In the genomic region with DNA sequence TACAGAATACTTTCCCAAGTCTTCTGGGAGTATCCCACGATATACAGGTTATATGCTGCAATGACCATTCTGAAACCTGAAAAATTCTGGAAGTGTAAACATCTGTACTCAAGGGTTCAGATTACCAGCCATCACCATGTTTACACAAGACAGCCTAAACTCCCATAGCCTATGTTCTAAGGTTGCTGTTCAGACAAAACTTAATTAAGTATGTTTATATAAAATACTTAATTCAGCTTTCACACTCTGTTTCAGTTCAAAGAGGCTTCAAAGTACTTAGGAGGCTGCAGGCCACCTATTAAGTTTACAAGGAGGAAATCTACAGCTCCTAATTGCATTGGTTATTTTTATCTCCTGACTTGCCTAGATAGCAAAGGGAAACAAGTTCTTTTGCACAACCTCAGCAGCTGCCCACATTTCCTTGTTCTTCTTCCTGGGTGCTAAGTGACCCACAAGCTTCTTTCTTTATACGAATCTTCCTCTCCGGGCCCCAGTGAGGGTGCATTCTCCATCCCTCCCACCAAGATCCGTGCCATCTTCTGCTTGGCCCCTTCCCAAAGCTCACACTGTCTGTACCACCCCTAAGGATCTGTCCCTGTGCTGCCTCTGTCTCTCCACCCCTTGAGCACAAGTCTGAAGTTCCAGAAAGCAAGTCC, we compare ENCODE assay signal across 9 cellular contexts. TPM values are rescaled to one million over a fixed set of nuclear protein-coding genes. Genes with fewer than 3 reads are reported as not detected.
DNase-seq lines count a peak whose midpoint lies in the region; ATAC-seq, FAIRE-seq and TF ChIP-seq lines count a peak whose summit lies in the region.
"Had no signal": no experiment of that assay in that cellular context is flagged by ENCODE, and none has a peak within 500 bp of the region (broad histone marks: within the 10 kb centered on the region; RNA-seq: fewer than 3 reads in every experiment).

No MANE protein-coding gene starts in this region.

- CTCF ChIA-PET in CD8-positive, alpha-beta T cell (lab: Charles Lee) = interaction anchor here (0.7 to 2.2 kb wide), 4 partner anchors 51 to 188 kb away, joined by 3 to 9 read pairs (median 4); a partner anchor contains a TSS
- CTCF ChIA-PET in mammary epithelial cell (lab: Charles Lee; ENCODE audit: low non-redundant PET) (no interaction called here), HEK293T (lab: Yijun Ruan, JAX) (interaction anchor here (1.1 kb wide), 1 partner anchor 14 kb away, joined by 3 read pairs; no protein-coding TSS in a partner anchor)

- no peak overlapping the region for H3K9ac ChIP-seq in mammary epithelial cell (ENCODE audit: insufficient read depth, low read length)

- H3K27ac ChIP-seq in CD8-positive, alpha-beta T cell (ENCODE audit: low read depth, low read length) = no peak overlapping the region
- peak overlapping the region; percentile 4 for H3K27ac ChIP-seq in mammary epithelial cell (ENCODE audit: insufficient read depth, low read depth, low read length)

- no peaks in the 10 kb centered on the region for H3K9me3 ChIP-seq in CD8-positive, alpha-beta T cell (ENCODE audit: low read length)
- H3K9me3 ChIP-seq in mammary epithelial cell (replicated peaks; ENCODE audit: insufficient read depth, low read length) = no peaks in the 10 kb centered on the region

- H3K27ac Mint-ChIP-seq in CD8-positive, alpha-beta T cell = peak overlapping the region; percentile 97
- H3K27ac Mint-ChIP-seq in natural killer cell treated with Interleukin-12 subunit alpha and Interleukin-12 subunit beta and Interleukin-15 and Interleukin-18, amount 100 ng/mL, for 72 hours = peak overlapping the region; percentile 97 to 98

- 44% methylated on average over 4 of the region's 4 CpGs for WGBS in mammary epithelial cell (ENCODE audit: low coverage, missing lambda C conversion rate)

- H3K79me2 ChIP-seq in mammary epithelial cell (ENCODE audit: insufficient read depth, low read length) = peaks cover 68% of the 10 kb centered on the region

- peak overlapping the region; percentile 78 for H3K4me2 ChIP-seq in mammary epithelial cell (ENCODE audit: insufficient read depth, low read depth, low read length)

- no peaks in the 10 kb centered on the region for H3K27me3 ChIP-seq in CD8-positive, alpha-beta T cell (ENCODE audit: insufficient read depth, low read length)
- no peaks in the 10 kb centered on the region for H3K27me3 ChIP-seq in mammary epithelial cell (ENCODE audit: insufficient read depth, low read length)

- H3K36me3 ChIP-seq in CD8-positive, alpha-beta T cell (ENCODE audit: insufficient read depth, low read length) = no peaks in the 10 kb centered on the region
- no peaks in the 10 kb centered on the region for H3K36me3 ChIP-seq in mammary epithelial cell (ENCODE audit: insufficient read depth, low read length)

- no peak for DNase-seq in CD8-positive, alpha-beta T cell
- peak; percentile 38 for DNase-seq in Jurkat, Clone E6-1 (ENCODE audit: low read depth, low spot score)
- no peak for DNase-seq in mammary epithelial cell
- DNase-seq in natural killer cell treated with Interleukin-12 subunit alpha and Interleukin-12 subunit beta and Interleukin-15 and Interleukin-18, amount 100 ng/mL, for 72 hours (ENCODE audit: low spot score) = peak; percentile 45
- no peak for DNase-seq in NCI-H446 treated with DMSO at 0.1 percent for 48 hours (lab: John Stamatoyannopoulos, UW)
- DNase-seq in GDM1 (lab: John Stamatoyannopoulos, UW) = no peak
- DNase-seq in HTR-8/SVneo (ENCODE audit: insufficient read length, low spot score) = no peak
- no peak for DNase-seq in HEK293T (ENCODE audit: extremely low spot score)
- DNase-seq: NCI-H1694 had no signal

- H4K20me1 ChIP-seq in mammary epithelial cell (ENCODE audit: insufficient read depth, low read length) = peaks cover 2% of the 10 kb centered on the region

- FAIRE-seq in HTR-8/SVneo (lab: Jason Lieb, UNC) = no peak

- no peak overlapping the region for H2AFZ ChIP-seq in mammary epithelial cell (ENCODE audit: low read depth, low read length)

- in situ Hi-C loops in mammary epithelial cell (cut with MboI; ENCODE audit: low sequenced_read_pairs in 2 of 2) = no loop called here

- no TSS peak for BruUV-seq in mammary epithelial cell (replicated peaks; lab: Mats Ljungman, UMichigan)

- no peak for TF ChIP-seq CTCF in CD8-positive, alpha-beta T cell (IDR thresholded peaks at IDR 0.05)
- no peak for TF ChIP-seq CTCF in mammary epithelial cell (conservative IDR thresholded peaks at IDR 0.05 in 1 of 2, IDR thresholded peaks at IDR 0.05 in 1 of 2; ENCODE audit: extremely low read depth in 1 of 2, insufficient read depth in 1 of 2, low read depth in 1 of 2, low read length in 2 of 2)

- H3K4me1 Mint-ChIP-seq in CD8-positive, alpha-beta T cell (ENCODE audit: low read depth) = peaks cover 64% of the 10 kb centered on the region
- H3K4me1 Mint-ChIP-seq in natural killer cell treated with Interleukin-12 subunit alpha and Interleukin-12 subunit beta and Interleukin-15 and Interleukin-18, amount 100 ng/mL, for 72 hours (ENCODE audit: low read depth in 2 of 2) = peaks cover 49 to 50% of the 10 kb centered on the region in 2 donors

- H3K4me1 ChIP-seq in CD8-positive, alpha-beta T cell (ENCODE audit: insufficient read depth, low read length) = peaks cover 49% of the 10 kb centered on the region
- peaks cover 13% of the 10 kb centered on the region for H3K4me1 ChIP-seq in mammary epithelial cell (ENCODE audit: insufficient read depth, low read length)

- peak overlapping the region; percentile 96 for H3K4me3 Mint-ChIP-seq in CD8-positive, alpha-beta T cell
- peak overlapping the region; percentile 98 for H3K4me3 Mint-ChIP-seq in natural killer cell treated with Interleukin-12 subunit alpha and Interleukin-12 subunit beta and Interleukin-15 and Interleukin-18, amount 100 ng/mL, for 72 hours

- dilution Hi-C loops in mammary epithelial cell (cut with HindIII; ENCODE audit: low sequenced_read_pairs) = loop anchor here (5.0 kb wide), 1 partner anchor 83 kb away; no protein-coding TSS in a partner anchor

- peak overlapping the region; percentile 96 for H3K4me3 ChIP-seq in CD8-positive, alpha-beta T cell (ENCODE audit: low read depth, low read length)
- peak overlapping the region; percentile 8 for H3K4me3 ChIP-seq in Jurkat, Clone E6-1 (ENCODE audit: low read length)
- H3K4me3 ChIP-seq in mammary epithelial cell (replicated peaks in 1 of 3; ENCODE audit: insufficient read depth in 1 of 3, low read depth in 2 of 3, low read length in 3 of 3) = peak overlapping the region in 2 of 3 experiments; percentile 1 to 98

- no peaks in the 10 kb centered on the region for H3K27me3 Mint-ChIP-seq in CD8-positive, alpha-beta T cell (ENCODE audit: low read depth)
- H3K27me3 Mint-ChIP-seq in natural killer cell treated with Interleukin-12 subunit alpha and Interleukin-12 subunit beta and Interleukin-15 and Interleukin-18, amount 100 ng/mL, for 72 hours = no peaks in the 10 kb centered on the region

- H3K36me3 Mint-ChIP-seq in CD8-positive, alpha-beta T cell = peaks cover 14% of the 10 kb centered on the region
- H3K36me3 Mint-ChIP-seq in natural killer cell treated with Interleukin-12 subunit alpha and Interleukin-12 subunit beta and Interleukin-15 and Interleukin-18, amount 100 ng/mL, for 72 hours = no peaks in the 10 kb centered on the region

- POLR2A ChIA-PET in CD8-positive, alpha-beta T cell (lab: Charles Lee) = no interaction called here
- POLR2A ChIA-PET in HEK293T (lab: Yijun Ruan, JAX) = interaction anchor here (1.0 kb wide), 1 partner anchor 148 kb away, joined by 3 read pairs; no protein-coding TSS in a partner anchor

- no peak for ATAC-seq in CD8-positive, alpha-beta T cell
- ATAC-seq in natural killer cell treated with Interleukin-12 subunit alpha and Interleukin-12 subunit beta and Interleukin-15 and Interleukin-18, amount 100 ng/mL, for 72 hours = no peak

- H3K9me3 Mint-ChIP-seq in CD8-positive, alpha-beta T cell = no peaks in the 10 kb centered on the region
- H3K9me3 Mint-ChIP-seq in natural killer cell treated with Interleukin-12 subunit alpha and Interleukin-12 subunit beta and Interleukin-15 and Interleukin-18, amount 100 ng/mL, for 72 hours = no peaks in the 10 kb centered on the region

- intact Hi-C loops in CD8-positive, alpha-beta T cell (cut with DNase I, micrococcal nuclease) = loop anchor here (5.0 to 10.0 kb wide), 2 partner anchors 55 to 188 kb away; no protein-coding TSS in a partner anchor
- intact Hi-C loops in mammary epithelial cell (cut with micrococcal nuclease) = loop anchor here (5.0 kb wide), 1 partner anchor 148 kb away; no protein-coding TSS in a partner anchor

RNA-seq across cellular contexts. Expression of a gene that starts 2.0 kb away (rescaled TPM):
- total RNA-seq in CD8-positive, alpha-beta T cell = 100 to 1,000 TPM; 161 to 162 TPM
- polyA plus RNA-seq in Jurkat, Clone E6-1 (2012; ENCODE audit: insufficient read depth, insufficient read length) = 58.3 TPM
- total RNA-seq in mammary epithelial cell = 100 to 1,000 TPM in 1 of 2 donors, 10 to 100 TPM in 1; 59.5 to 109 TPM
- polyA plus RNA-seq in mammary epithelial cell = 25.1 TPM
- polyA minus RNA-seq in mammary epithelial cell = 29.7 TPM
- total RNA-seq in natural killer cell treated with Interleukin-12 subunit alpha and Interleukin-12 subunit beta and Interleukin-15 and Interleukin-18, amount 100 ng/mL, for 72 hours = 100 to 1,000 TPM; 168 to 234 TPM

RNA-seq across cellular contexts. Expression of a gene that starts 2.2 kb away (rescaled TPM):
- total RNA-seq in CD8-positive, alpha-beta T cell = 10 to 100 TPM; 44.9 to 47.2 TPM
- polyA plus RNA-seq in Jurkat, Clone E6-1 (2012; ENCODE audit: insufficient read depth, insufficient read length) = 16.5 TPM
- total RNA-seq in mammary epithelial cell = 10 to 100 TPM; 12.0 to 21.5 TPM
- 13.8 TPM for polyA plus RNA-seq in mammary epithelial cell
- 50.0 TPM for polyA minus RNA-seq in mammary epithelial cell
- 10 to 100 TPM; 26.5 to 29.2 TPM for total RNA-seq in natural killer cell treated with Interleukin-12 subunit alpha and Interleukin-12 subunit beta and Interleukin-15 and Interleukin-18, amount 100 ng/mL, for 72 hours

RNA-seq across cellular contexts. Expression of a gene that starts 43.3 kb away (rescaled TPM):
- 10 to 100 TPM; 28.2 to 29.7 TPM for total RNA-seq in CD8-positive, alpha-beta T cell
- polyA plus RNA-seq in Jurkat, Clone E6-1 (2012; ENCODE audit: insufficient read depth, insufficient read length) = 12.8 TPM
- total RNA-seq in mammary epithelial cell = 10 to 100 TPM; 13.7 to 13.8 TPM
- 6.8 TPM for polyA plus RNA-seq in mammary epithelial cell
- polyA minus RNA-seq in mammary epithelial cell = 4.2 TPM
- total RNA-seq in natural killer cell treated with Interleukin-12 subunit alpha and Interleukin-12 subunit beta and Interleukin-15 and Interleukin-18, amount 100 ng/mL, for 72 hours = 10 to 100 TPM; 15.4 to 19.6 TPM

RNA-seq across cellular contexts. Expression of a gene that starts 56.7 kb away (rescaled TPM):
- 10 to 100 TPM; 54.3 to 62.0 TPM for total RNA-seq in CD8-positive, alpha-beta T cell
- 3.7 TPM for polyA plus RNA-seq in Jurkat, Clone E6-1 (2012; ENCODE audit: insufficient read depth, insufficient read length)
- total RNA-seq in mammary epithelial cell = 10 to 100 TPM; 17.8 to 30.8 TPM
- polyA plus RNA-seq in mammary epithelial cell = 4.2 TPM
- polyA minus RNA-seq in mammary epithelial cell = 0.98 TPM
- total RNA-seq in natural killer cell treated with Interleukin-12 subunit alpha and Interleukin-12 subunit beta and Interleukin-15 and Interleukin-18, amount 100 ng/mL, for 72 hours = 10 to 100 TPM; 15.7 to 17.5 TPM

Comparison
In these comparisons a context has a peak if more than half of its experiments do, and no peak if none do; other contexts are left out.
1. DNase-seq: peak in Jurkat, Clone E6-1 (single experiment) and natural killer cell treated with Interleukin-12 subunit alpha and Interleukin-12 subunit beta and Interleukin-15 and Interleukin-18, amount 100 ng/mL, for 72 hours (single experiment); none in CD8-positive, alpha-beta T cell (0 of 7), mammary epithelial cell (single experiment), NCI-H446 treated with DMSO at 0.1 percent for 48 hours (single experiment), GDM1 (single experiment), HTR-8/SVneo (single experiment) and HEK293T (single experiment).
2. H3K4me3 ChIP-seq: peak in every context shown above with its lines; median percentile 96 in CD8-positive, alpha-beta T cell; 50 in mammary epithelial cell; 8 in Jurkat, Clone E6-1.